18 cellular contexts compared by ENCODE assay signal in genomic region chr16:61195006-61195405, GRCh38.
A peak's percentile ranks its signal among the peaks of the same experiment; 100 is the strongest.
DNase-seq lines count a peak whose midpoint lies in the region; ATAC-seq and TF ChIP-seq lines count a peak whose summit lies in the region.
"Had no signal": no experiment of that assay in that cellular context is flagged by ENCODE, and none has a peak within 500 bp of the region (broad histone marks: within the 10 kb centered on the region; RNA-seq: fewer than 3 reads in every experiment).

No MANE protein-coding gene starts in this region.

- H3K36me3 ChIP-seq in MM.1S (replicated peaks; ENCODE audit: insufficient read depth, low read length), result no peaks in the 10 kb centered on the region
- H3K36me3 ChIP-seq in naive thymus-derived CD4-positive, alpha-beta T cell (ENCODE audit: control insufficient read depth in 2 of 3, insufficient read depth in 3 of 3, low read length in 3 of 3), result no peaks in the 10 kb centered on the region
- H3K36me3 ChIP-seq: BE2C, BLaER1 had no signal

- no peaks in the 10 kb centered on the region for H4K20me1 ChIP-seq in MM.1S (ENCODE audit: insufficient read depth, low read length)
- H4K20me1 ChIP-seq: BLaER1 had no signal

- H3K27me3 Mint-ChIP-seq in naive thymus-derived CD4-positive, alpha-beta T cell, result no peaks in the 10 kb centered on the region
- H3K27me3 Mint-ChIP-seq: CD4-positive, alpha-beta memory T cell; CD4-positive, CD25-positive, alpha-beta regulatory T cell had no signal

- no peaks in the 10 kb centered on the region for H3K9me2 ChIP-seq in MM.1S (replicated peaks; ENCODE audit: insufficient read depth, low read length)

- H3K4me2 ChIP-seq in MM.1S (ENCODE audit: low read depth, low read length), result peak overlapping the region; percentile 42

- no peak for ATAC-seq in naive thymus-derived CD4-positive, alpha-beta T cell
- no peak for ATAC-seq in HG03045 (IDR thresholded peaks at IDR 0.05; ENCODE audit: unreplicated experiment)

- peaks cover 4 to 36% (median 15%) of the 10 kb centered on the region in 11 donors for H3K9me3 Mint-ChIP-seq in naive thymus-derived CD4-positive, alpha-beta T cell

- no peak overlapping the region for H3K4me3 ChIP-seq in MM.1S (ENCODE audit: low read length)
- H3K4me3 ChIP-seq in naive thymus-derived CD4-positive, alpha-beta T cell (ENCODE audit: low read length), result peak overlapping the region; percentile 10
- H3K4me3 ChIP-seq: BLaER1 had no signal

- DNase-seq in COLO829 (ENCODE audit: low spot score), result peak; percentile 18
- DNase-seq in MM.1S, result peak; percentile 8
- DNase-seq in SK-MEL-5 (ENCODE audit: low read depth, low spot score), result peak; percentile 53
- DNase-seq in naive thymus-derived CD4-positive, alpha-beta T cell, result no peak
- no peak for DNase-seq in GM19238 (ENCODE audit: insufficient read length, low spot score)
- no peak for DNase-seq in mucosa of gallbladder (ENCODE audit: low spot score)
- DNase-seq: 8988T; ACHN; BE2C; C1 segment of cervical spinal cord; CD4-positive, alpha-beta memory T cell; CD4-positive, CD25-positive, alpha-beta regulatory T cell; COR-L47; DMS79 treated with DMSO at 0.1 percent for 48 hours; GF-D8 had no signal

- POLR2A ChIA-PET in naive thymus-derived CD4-positive, alpha-beta T cell (lab: Charles Lee), result no interaction called here

- H2AFZ ChIP-seq in MM.1S (ENCODE audit: low read length), result no peak overlapping the region

- intact Hi-C loops in naive thymus-derived CD4-positive, alpha-beta T cell (cut with micrococcal nuclease), result no loop called here

- CTCF ChIA-PET in naive thymus-derived CD4-positive, alpha-beta T cell (lab: Charles Lee), result no interaction called here

- H3K27me3 ChIP-seq in MM.1S (replicated peaks; ENCODE audit: insufficient read depth, low read length), result no peaks in the 10 kb centered on the region
- no peaks in the 10 kb centered on the region for H3K27me3 ChIP-seq in naive thymus-derived CD4-positive, alpha-beta T cell (ENCODE audit: control insufficient read depth in 2 of 2, insufficient read depth in 2 of 2, low read length in 2 of 2)
- H3K27me3 ChIP-seq: BE2C, BLaER1 had no signal

- peaks cover 0 to 3% (median 0%) of the 10 kb centered on the region in 5 donors for H3K36me3 Mint-ChIP-seq in naive thymus-derived CD4-positive, alpha-beta T cell
- H3K36me3 Mint-ChIP-seq: CD14-positive monocyte; CD4-positive, alpha-beta memory T cell; CD4-positive, CD25-positive, alpha-beta regulatory T cell had no signal

- no peak overlapping the region for H3K9ac ChIP-seq in MM.1S (ENCODE audit: low read length)
- H3K9ac ChIP-seq: BLaER1 had no signal

- no peaks in the 10 kb centered on the region for H3K4me1 Mint-ChIP-seq in naive thymus-derived CD4-positive, alpha-beta T cell
- H3K4me1 Mint-ChIP-seq: CD14-positive monocyte; CD4-positive, alpha-beta memory T cell; CD4-positive, CD25-positive, alpha-beta regulatory T cell had no signal

- in situ Hi-C loops in SK-MEL-5 (cut with HindIII; ENCODE audit: low pct_unique_long_range_greater_than_20kb, low sequenced_read_pairs), result no loop called here

- no peaks in the 10 kb centered on the region for H3K9me3 ChIP-seq in MM.1S (replicated peaks; ENCODE audit: insufficient read depth, low read length)
- H3K9me3 ChIP-seq in naive thymus-derived CD4-positive, alpha-beta T cell (ENCODE audit: control insufficient read depth in 2 of 3, low read length in 3 of 3), result peaks cover 0 to 5% (median 0%) of the 10 kb centered on the region in 3 experiments
- H3K9me3 ChIP-seq: BE2C, BLaER1 had no signal

- H3F3A ChIP-seq in MM.1S (ENCODE audit: insufficient read depth, low read length), result peaks cover 9% of the 10 kb centered on the region

- H3K79me2 ChIP-seq in MM.1S (ENCODE audit: low read length), result no peaks in the 10 kb centered on the region

- peak overlapping the region; percentile 71 for H3K27ac ChIP-seq in MM.1S (ENCODE audit: low read length)
- H3K27ac ChIP-seq in naive thymus-derived CD4-positive, alpha-beta T cell (ENCODE audit: low read depth, low read length), result no peak overlapping the region
- H3K27ac ChIP-seq: BLaER1 had no signal

- TF ChIP-seq CTCF in MM.1S (IDR thresholded peaks at IDR 0.05; ENCODE audit: low read length), result no peak

- no peak overlapping the region for H3K4me3 Mint-ChIP-seq in naive thymus-derived CD4-positive, alpha-beta T cell
- H3K4me3 Mint-ChIP-seq: CD14-positive monocyte; CD4-positive, alpha-beta memory T cell; CD4-positive, CD25-positive, alpha-beta regulatory T cell had no signal

- no peak overlapping the region for H3K27ac Mint-ChIP-seq in naive thymus-derived CD4-positive, alpha-beta T cell
- H3K27ac Mint-ChIP-seq: CD14-positive monocyte; CD4-positive, alpha-beta memory T cell; CD4-positive, CD25-positive, alpha-beta regulatory T cell had no signal

- peaks cover 27% of the 10 kb centered on the region for H3K4me1 ChIP-seq in MM.1S (ENCODE audit: low read length)
- no peaks in the 10 kb centered on the region for H3K4me1 ChIP-seq in naive thymus-derived CD4-positive, alpha-beta T cell (ENCODE audit: control insufficient read depth in 2 of 2, insufficient read depth in 2 of 2, low read length in 2 of 2)
- H3K4me1 ChIP-seq: BE2C had no signal

Comparison
In these comparisons a context has a peak if more than half of its experiments do, and no peak if none do; other contexts are left out.
1. DNase-seq: peak in COLO829 (single experiment), MM.1S (single experiment) and SK-MEL-5 (single experiment); none in naive thymus-derived CD4-positive, alpha-beta T cell (0 of 9), GM19238 (single experiment) and mucosa of gallbladder (single experiment).